Comparison of ENCODE assay signal across 8 cellular contexts in genomic region chr12:94650143-94651056, GRCh38. TPM values are rescaled to one million over a fixed set of nuclear protein-coding genes. Genes with fewer than 3 reads are reported as not detected.
DNase-seq lines count a peak whose midpoint lies in the region; ATAC-seq, FAIRE-seq and TF ChIP-seq lines count a peak whose summit lies in the region.

Gene TMCC3, minus strand, starts transcription at chr12:94650557. Its CDS starts 127 bp downstream, at chr12:94650430.

- intact Hi-C loops in OCI-LY7 (cut with micrococcal nuclease; ENCODE audit: unreplicated experiment) = no loop called here

- TF ChIP-seq CTCF in 22Rv1 (IDR thresholded peaks at IDR 0.05) (peak; percentile 54), OCI-LY7 (conservative IDR thresholded peaks at IDR 0.05; ENCODE audit: low read length) (no peak), brain microvascular endothelial cell (IDR thresholded peaks at IDR 0.05; ENCODE audit: low read depth, low read length, missing control alignments) (no peak)

- no peaks in the 10 kb centered on the region for H3K4me1 ChIP-seq in OCI-LY7 (ENCODE audit: insufficient read depth, low read length, poor library complexity, severe bottlenecking)
- peaks cover 5% of the 10 kb centered on the region for H3K4me1 ChIP-seq in iPS-15b (ENCODE audit: control insufficient read depth, insufficient read depth, low read length)

- TF ChIP-seq POLR2A in GM12891 (IDR thresholded peaks at IDR 0.05; ENCODE audit: low read depth, low read length) = no peak

- CTCF ChIA-PET in OCI-LY7 (lab: Charles Lee; ENCODE audit: unreplicated experiment) = no interaction called here

- no peaks in the 10 kb centered on the region for H3K9me2 ChIP-seq in OCI-LY7 (ENCODE audit: insufficient read depth, low read length)

- in situ Hi-C loops in brain microvascular endothelial cell (cut with HindIII; ENCODE audit: low pct_ligation_motif_present, low sequenced_read_pairs) = no loop called here

- peak within 1 kb of the TSS; percentile 44; the same call in 1 of the 2 replicates for H3K4me2 ChIP-seq in OCI-LY7 (ENCODE audit: low read length)

- H3K9ac ChIP-seq in iPS-15b (ENCODE audit: low read depth, low read length) = no peak within 1 kb of the TSS

- FAIRE-seq in GM12891 (lab: Jason Lieb, UNC) = peak; percentile 93

- DNase-seq in GM12891 (ENCODE audit: insufficient read length, low spot score) (peak; percentile 40), OCI-LY7 (ENCODE audit: low spot score) (no peak), brain microvascular endothelial cell (no peak), renal cortical epithelial cell (ENCODE audit: low read depth) (no peak), DMS153 (lab: John Stamatoyannopoulos, UW) (no peak)

- H3K36me3 ChIP-seq in OCI-LY7 (ENCODE audit: insufficient read depth, low read length) = no peaks in the 10 kb centered on the region
- no peaks in the 10 kb centered on the region for H3K36me3 ChIP-seq in brain microvascular endothelial cell (replicated peaks)
- no peaks in the 10 kb centered on the region for H3K36me3 ChIP-seq in iPS-15b (ENCODE audit: control insufficient read depth, insufficient read depth, low read length)

- H3K27ac ChIP-seq in 22Rv1 = no peak within 1 kb of the TSS
- no peak within 1 kb of the TSS for H3K27ac ChIP-seq in OCI-LY7 (ENCODE audit: low read depth, low read length, poor library complexity, severe bottlenecking)
- H3K27ac ChIP-seq in brain microvascular endothelial cell = no peak within 1 kb of the TSS

- POLR2A ChIA-PET in OCI-LY7 (lab: Charles Lee) = interaction anchor here (0.7 kb wide), 1 partner anchor 140 kb away, joined by 4 read pairs; no protein-coding TSS in a partner anchor

- no peaks in the 10 kb centered on the region for H3K79me2 ChIP-seq in OCI-LY7 (ENCODE audit: insufficient read depth, low read depth, low read length)

- no peaks in the 10 kb centered on the region for H3K9me3 ChIP-seq in OCI-LY7 (ENCODE audit: low read length)
- no peaks in the 10 kb centered on the region for H3K9me3 ChIP-seq in iPS-15b (ENCODE audit: control insufficient read depth, insufficient read depth, low read length)

- ATAC-seq in HG02884 (IDR thresholded peaks at IDR 0.05; ENCODE audit: unreplicated experiment) = peak; percentile 60

- no peaks in the 10 kb centered on the region for H3K27me3 ChIP-seq in brain microvascular endothelial cell (replicated peaks)
- peaks cover 21% of the 10 kb centered on the region for H3K27me3 ChIP-seq in iPS-15b (ENCODE audit: control insufficient read depth, insufficient read depth, low read length)

- BruUV-seq in OCI-LY7 (replicated peaks; lab: Mats Ljungman, UMichigan) = no TSS peak

- H4K20me1 ChIP-seq in OCI-LY7 (ENCODE audit: insufficient read depth, low read length) = no peaks in the 10 kb centered on the region

- H2AFZ ChIP-seq in OCI-LY7 (ENCODE audit: low read length) = no peak within 1 kb of the TSS

- H3K4me3 ChIP-seq in OCI-LY7 (ENCODE audit: low read depth, low read length, poor library complexity, severe bottlenecking) (peak within 1 kb of the TSS; percentile 58), brain microvascular endothelial cell (ENCODE audit: low read depth, low read length) (peak within 1 kb of the TSS; percentile 60), iPS-15b (ENCODE audit: low read depth, low read length) (peak within 1 kb of the TSS; percentile 66)

TF ChIP-seq in GM12891, 5 proteins besides CTCF, POLR2A, EP300 and RAD21:
- TF ChIP-seq POU2F2 (IDR thresholded peaks at IDR 0.05; ENCODE audit: low read depth, low read length) = no peak
- no peak for TF ChIP-seq POLR2AphosphoS5 (IDR thresholded peaks at IDR 0.05; ENCODE audit: low read depth, low read length)
- no peak for TF ChIP-seq TAF1 (IDR thresholded peaks at IDR 0.05; ENCODE audit: low read depth, low read length)
- no peak for TF ChIP-seq PAX5 (IDR thresholded peaks at IDR 0.05; ENCODE audit: insufficient read depth, low read length, severe bottlenecking)
- TF ChIP-seq SPI1 (IDR thresholded peaks at IDR 0.05; ENCODE audit: low read depth, low read length) = no peak

RNA-seq across cellular contexts. Expression of gene TMCC3, which starts in this region (rescaled TPM):
- 8.1 TPM for polyA plus RNA-seq in GM12891 (2012; ENCODE audit: low read depth, missing spikeins)
- 5.7 and 6.5 TPM in 2 replicates for total RNA-seq in OCI-LY7 (2014; rRNA removed; shearing (Covaris generic))
- 9.4 and 10.5 TPM in 2 replicates for total RNA-seq in OCI-LY7 (2022)
- 10.3 and 19.4 TPM in 2 replicates for total RNA-seq in renal cortical epithelial cell
